ENCODE assay signal across 9 cellular contexts in genomic region chr3:151268267-151269235, GRCh38. TPM values are rescaled to one million over a fixed set of nuclear protein-coding genes. Genes with fewer than 3 reads are reported as not detected.
A peak's percentile ranks its signal among the peaks of the same experiment; 100 is the strongest.
DNase-seq lines count a peak whose midpoint lies in the region; ATAC-seq, FAIRE-seq and TF ChIP-seq lines count a peak whose summit lies in the region.
"Had no signal": no experiment of that assay in that cellular context is flagged by ENCODE, and none has a peak within 500 bp of the region (broad histone marks: within the 10 kb centered on the region; RNA-seq: fewer than 3 reads in every experiment).

No MANE protein-coding gene starts in this region.

- peaks cover 0 to 4% (median 0%) of the 10 kb centered on the region in 5 donors for H3K27me3 Mint-ChIP-seq in naive thymus-derived CD4-positive, alpha-beta T cell
- H3K27me3 Mint-ChIP-seq in CD14-positive monocyte (ENCODE audit: low read depth in 3 of 3), result peaks cover 0 to 13% (median 2%) of the 10 kb centered on the region in 3 donors

- peak overlapping the region; percentile 46 for H3K4me3 ChIP-seq in SK-N-MC
- H3K4me3 ChIP-seq in naive thymus-derived CD4-positive, alpha-beta T cell (ENCODE audit: low read length), result no peak overlapping the region
- H3K4me3 ChIP-seq: SJCRH30 had no signal

- peak overlapping the region; percentile 46 for H3K9ac ChIP-seq in SK-N-MC (ENCODE audit: insufficient read length)

- peak overlapping the region in 9 of 10 donors; percentile 28 to 84 (median 70) for H3K4me3 Mint-ChIP-seq in naive thymus-derived CD4-positive, alpha-beta T cell
- H3K4me3 Mint-ChIP-seq in CD14-positive monocyte, result no peak overlapping the region

- peaks cover 0 to 5% (median 0%) of the 10 kb centered on the region in 11 donors for H3K9me3 Mint-ChIP-seq in naive thymus-derived CD4-positive, alpha-beta T cell
- H3K9me3 Mint-ChIP-seq in CD14-positive monocyte, result no peaks in the 10 kb centered on the region

- H3K36me3 Mint-ChIP-seq in naive thymus-derived CD4-positive, alpha-beta T cell, result peaks cover 0 to 28% (median 0%) of the 10 kb centered on the region in 5 donors
- H3K36me3 Mint-ChIP-seq in CD14-positive monocyte, result no peaks in the 10 kb centered on the region

- DNase-seq in SK-N-MC (ENCODE audit: low read depth, low spot score), result no peak
- DNase-seq in naive thymus-derived CD4-positive, alpha-beta T cell, result peak in 5 of 9 donors; percentile 15 to 52 (median 23)
- DNase-seq in frontal cortex (ENCODE audit: low spot score in 2 of 2), result no peak
- no peak for DNase-seq in NCI-H1930 (lab: John Stamatoyannopoulos, UW)
- no peak for DNase-seq in CD14-positive monocyte (ENCODE audit: low spot score)
- no peak for DNase-seq in nucleus accumbens (lab: John Stamatoyannopoulos, UW)
- DNase-seq: SJCRH30 had no signal

- intact Hi-C loops in naive thymus-derived CD4-positive, alpha-beta T cell (cut with micrococcal nuclease), result loop anchor here in 1 of 2 donors (1.0 to 2.0 kb wide), 4 partner anchors 8 to 66 kb away; partner anchors contain the start of gene GPR171
- intact Hi-C loops in CD14-positive monocyte (cut with micrococcal nuclease), result no loop called here

- POLR2A ChIA-PET in naive thymus-derived CD4-positive, alpha-beta T cell (lab: Charles Lee), result interaction anchor here (0.6 to 2.6 kb wide), 4 partner anchors 9 to 562 kb away, joined by 3 to 9 read pairs (median 3); partner anchors contain the start of gene P2RY14

- no peak for TF ChIP-seq CTCF in CD14-positive monocyte (IDR thresholded peaks at IDR 0.05)

- no peak for FAIRE-seq in frontal cortex (lab: Jason Lieb, UNC)

- H3K4me1 ChIP-seq in naive thymus-derived CD4-positive, alpha-beta T cell (ENCODE audit: control insufficient read depth in 2 of 2, insufficient read depth in 2 of 2, low read length in 2 of 2), result no peaks in the 10 kb centered on the region
- H3K4me1 ChIP-seq: SJCRH30 had no signal

- H3K27me3 ChIP-seq in naive thymus-derived CD4-positive, alpha-beta T cell (ENCODE audit: control insufficient read depth in 2 of 2, insufficient read depth in 2 of 2, low read length in 2 of 2), result no peaks in the 10 kb centered on the region
- H3K27me3 ChIP-seq: SJCRH30 had no signal

- peaks cover 8 to 58% (median 22%) of the 10 kb centered on the region in 7 donors for H3K4me1 Mint-ChIP-seq in naive thymus-derived CD4-positive, alpha-beta T cell
- H3K4me1 Mint-ChIP-seq in CD14-positive monocyte, result peaks cover 22% of the 10 kb centered on the region

- H3K27ac Mint-ChIP-seq in naive thymus-derived CD4-positive, alpha-beta T cell, result peak overlapping the region; percentile 70 to 92 (median 83)
- peak overlapping the region in 2 of 7 donors; percentile 14 to 42 for H3K27ac Mint-ChIP-seq in CD14-positive monocyte

- no peaks in the 10 kb centered on the region for H3K9me3 ChIP-seq in SK-N-MC (ENCODE audit: low read depth, low read length)
- no peaks in the 10 kb centered on the region for H3K9me3 ChIP-seq in naive thymus-derived CD4-positive, alpha-beta T cell (ENCODE audit: control insufficient read depth in 2 of 3, low read length in 3 of 3)
- H3K9me3 ChIP-seq: SJCRH30 had no signal

- ATAC-seq in GM18907 (IDR thresholded peaks at IDR 0.05; ENCODE audit: unreplicated experiment), result peak; percentile 64
- peak; percentile 53 for ATAC-seq in HG02678 (IDR thresholded peaks at IDR 0.05; ENCODE audit: unreplicated experiment)
- peak; percentile 39 for ATAC-seq in naive thymus-derived CD4-positive, alpha-beta T cell

- CTCF ChIA-PET in naive thymus-derived CD4-positive, alpha-beta T cell (lab: Charles Lee), result interaction anchor here (1.0 to 3.1 kb wide), 4 partner anchors 10 to 100 kb away, joined by 3 to 10 read pairs (median 6); partner anchors contain the start of gene P2RY14

- peak overlapping the region; percentile 89 for H3K27ac ChIP-seq in SK-N-MC
- H3K27ac ChIP-seq in naive thymus-derived CD4-positive, alpha-beta T cell (ENCODE audit: low read depth, low read length), result peak overlapping the region; percentile 1
- H3K27ac ChIP-seq: SJCRH30 had no signal

- H3K36me3 ChIP-seq in SK-N-MC (ENCODE audit: insufficient read depth, low read length), result no peaks in the 10 kb centered on the region
- H3K36me3 ChIP-seq in naive thymus-derived CD4-positive, alpha-beta T cell (ENCODE audit: control insufficient read depth in 2 of 3, insufficient read depth in 3 of 3, low read length in 3 of 3), result no peaks in the 10 kb centered on the region
- H3K36me3 ChIP-seq: SJCRH30 had no signal

RNA-seq across cellular contexts. Expression of gene P2RY14, which starts 9.8 kb away (rescaled TPM):
- 1 to 10 TPM in 2 of 5 experiments, under 1 TPM in 2, not detected in 1; 0.19 to 5.7 (median 1.1) TPM for total RNA-seq in naive thymus-derived CD4-positive, alpha-beta T cell
- under 1 TPM in 1 of 2 donors, not detected in 1; 0.11 TPM for polyA plus RNA-seq in naive thymus-derived CD4-positive, alpha-beta T cell
- 1.2 TPM for total RNA-seq in frontal cortex
- under 1 TPM; 0.50 to 0.67 TPM for polyA plus RNA-seq in CD14-positive monocyte

RNA-seq across cellular contexts. Expression of gene GPR87, which starts 48.1 kb away (rescaled TPM):
- not detected for total RNA-seq in naive thymus-derived CD4-positive, alpha-beta T cell
- not detected for polyA plus RNA-seq in naive thymus-derived CD4-positive, alpha-beta T cell
- not detected for total RNA-seq in frontal cortex
- polyA plus RNA-seq in CD14-positive monocyte, result under 1 TPM in 1 of 2 donors, not detected in 1; 0.15 TPM
- total RNA-seq: SJCRH30 had no signal

Comparison
In these comparisons a context has a peak if more than half of its experiments do, and no peak if none do; other contexts are left out.
1. DNase-seq: peak in naive thymus-derived CD4-positive, alpha-beta T cell (5 of 9); none in SK-N-MC (single experiment), frontal cortex (0 of 2), NCI-H1930 (0 of 2), CD14-positive monocyte (single experiment) and nucleus accumbens (0 of 56).
2. H3K4me3 Mint-ChIP-seq: peak in naive thymus-derived CD4-positive, alpha-beta T cell (9 of 10); none in CD14-positive monocyte (0 of 2).
3. Peak in every context shown above with its lines, with median percentiles within 50 percentile points of each other: ATAC-seq.